ENCODE assay signal across 23 cellular contexts in the genomic region with DNA sequence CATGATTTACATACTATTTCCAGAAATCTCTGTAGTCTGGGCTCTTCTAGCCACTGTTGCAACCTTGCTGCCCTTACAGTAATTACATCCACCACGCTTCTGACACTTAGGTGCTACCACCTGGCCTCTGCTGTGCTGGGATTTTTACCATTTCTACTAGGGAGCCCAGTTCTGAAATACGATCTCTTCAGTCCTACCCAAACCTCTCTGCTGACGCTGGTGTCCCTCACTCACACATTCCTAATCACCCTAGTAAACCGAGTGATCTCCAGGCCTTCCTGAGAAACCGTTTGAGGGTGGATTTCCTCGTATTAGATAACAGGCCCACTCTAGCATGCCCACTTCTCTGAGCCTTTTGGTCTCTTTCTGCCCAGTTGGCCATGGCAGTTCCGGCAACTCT.
DNase-seq lines count a peak whose midpoint lies in the region; ATAC-seq, FAIRE-seq and TF ChIP-seq lines count a peak whose summit lies in the region.
"Had no signal": no experiment of that assay in that cellular context is flagged by ENCODE, and none has a peak within 500 bp of the region (broad histone marks: within the 10 kb centered on the region; RNA-seq: fewer than 3 reads in every experiment).

No MANE protein-coding gene starts in this region.

- DNase-seq in NCI-H2107 treated with DMSO at 0.1 percent for 48 hours (lab: John Stamatoyannopoulos, UW; ENCODE audit: unreplicated experiment), result peak; percentile 8
- DNase-seq in NCI-H2107 (lab: John Stamatoyannopoulos, UW), result no peak
- peak; percentile 35 for DNase-seq in ELF-1 (ENCODE audit: low read depth, low spot score)
- peak; percentile 32 for DNase-seq in endodermal cell
- DNase-seq in neuronal stem cell (ENCODE audit: low spot score), result no peak
- DNase-seq in HepG2 (ENCODE audit: low spot score), result no peak
- DNase-seq: Caco-2; CD4-positive, CD25-positive, alpha-beta regulatory T cell; CD8-positive, alpha-beta T cell; DMS79; EL; GF-D8; H7; HCEC 1CT had no signal

- H2BK15ac ChIP-seq in neuronal stem cell (ENCODE audit: low read length), result no peak overlapping the region

- H3K79me1 ChIP-seq in neuronal stem cell (ENCODE audit: low read depth, low read length), result no peaks in the 10 kb centered on the region

- H3K23ac ChIP-seq in neuronal stem cell (ENCODE audit: low read depth, low read length, poor library complexity), result no peak overlapping the region

- H3K27me3 Mint-ChIP-seq in endodermal cell (ENCODE audit: insufficient read depth), result peaks cover 6% of the 10 kb centered on the region
- H3K27me3 Mint-ChIP-seq: B cell had no signal

- H3K9me3 ChIP-seq in endodermal cell (ENCODE audit: control insufficient read depth, low read length) (no peaks in the 10 kb centered on the region), neuronal stem cell (replicated peaks in 1 of 2; ENCODE audit: control insufficient read depth in 2 of 2, insufficient read depth in 1 of 2, low read depth in 1 of 2, low read length in 2 of 2) (no peaks in the 10 kb centered on the region), HepG2 (ENCODE audit: low read length) (no peaks in the 10 kb centered on the region)
- H3K9me3 ChIP-seq: BLaER1, Caco-2 had no signal

- CTCF ChIA-PET in HepG2 (lab: Yijun Ruan, JAX; ENCODE audit: low intra/inter-chr PET ratio, low total read pairs), result no interaction called here

- in situ Hi-C loops in HepG2 (cut with HindIII; ENCODE audit: extremely low pct_ligation_motif_present, low pct_unique_long_range_greater_than_20kb), result no loop called here

- peaks cover 9% of the 10 kb centered on the region for H3K4me1 ChIP-seq in endodermal cell (ENCODE audit: control insufficient read depth, insufficient read depth, low read length)
- peaks cover 0 to 15% of the 10 kb centered on the region in 2 donors for H3K4me1 ChIP-seq in neuronal stem cell (ENCODE audit: control insufficient read depth in 2 of 2, insufficient read depth in 1 of 2, low read depth in 1 of 2, low read length in 2 of 2)
- H3K4me1 ChIP-seq in HepG2 (ENCODE audit: insufficient read depth, low read length), result no peaks in the 10 kb centered on the region
- H3K4me1 ChIP-seq: BLaER1, Caco-2 had no signal

- POLR2A ChIA-PET in HepG2 (lab: Yijun Ruan, JAX), result no interaction called here

- H3K9ac ChIP-seq in endodermal cell (ENCODE audit: extremely low read depth, low read length, poor library complexity, severe bottlenecking) (no peak overlapping the region), neuronal stem cell (ENCODE audit: low read depth, low read length, poor library complexity) (no peak overlapping the region), HepG2 (ENCODE audit: insufficient read depth, low read depth, low read length) (no peak overlapping the region)
- H3K9ac ChIP-seq: BLaER1 had no signal

- no peak for TF ChIP-seq RAD21 in HepG2 (CRISPR knock-in tag; IDR thresholded peaks at IDR 0.05)

- TF ChIP-seq CTCF in endodermal cell (conservative IDR thresholded peaks at IDR 0.05) (no peak), HepG2 (CRISPR knock-in tag; IDR thresholded peaks at IDR 0.05) (no peak)

- BruUV-seq in HepG2 (replicated peaks; lab: Mats Ljungman, UMichigan), result no TSS peak

- no peak overlapping the region for H4K91ac ChIP-seq in neuronal stem cell (ENCODE audit: low read depth, low read length, poor library complexity)

- H2BK12ac ChIP-seq in neuronal stem cell (ENCODE audit: low read length), result no peak overlapping the region

- TF ChIP-seq EP300 in HepG2 (IDR thresholded peaks at IDR 0.05; ENCODE audit: low read depth in 2 of 2, low read length in 2 of 2) (no peak), HepG2 (CRISPR knock-in tag; IDR thresholded peaks at IDR 0.05; ENCODE audit: borderline replicate concordance) (no peak)

- H3K27ac Mint-ChIP-seq in endodermal cell, result no peak overlapping the region
- H3K27ac Mint-ChIP-seq: B cell; CD4-positive, CD25-positive, alpha-beta regulatory T cell; CD8-positive, alpha-beta T cell had no signal

- H2AFZ ChIP-seq in neuronal stem cell (ENCODE audit: low read length) (no peak overlapping the region), HepG2 (ENCODE audit: low read length) (no peak overlapping the region)

- H3K4me2 ChIP-seq in neuronal stem cell (ENCODE audit: insufficient read depth, low read length, poor library complexity, severe bottlenecking), result no peak overlapping the region
- H3K4me2 ChIP-seq in HepG2 (ENCODE audit: low read depth, low read length), result no peak overlapping the region
- H3K4me2 ChIP-seq: BLaER1 had no signal

- no peak overlapping the region for H3K14ac ChIP-seq in neuronal stem cell (ENCODE audit: low read length)

- no peak for ATAC-seq in HepG2
- no peak for ATAC-seq in GM18868 (IDR thresholded peaks at IDR 0.05; ENCODE audit: unreplicated experiment)
- ATAC-seq: CD8-positive, alpha-beta T cell had no signal

- no peak overlapping the region for H3K4ac ChIP-seq in neuronal stem cell (ENCODE audit: low read length)

- H3K9me3 Mint-ChIP-seq in endodermal cell, result no peaks in the 10 kb centered on the region
- H3K9me3 Mint-ChIP-seq: CD8-positive, alpha-beta T cell had no signal

- no peaks in the 10 kb centered on the region for H3K36me3 Mint-ChIP-seq in endodermal cell (ENCODE audit: low read depth)
- H3K36me3 Mint-ChIP-seq: CD4-positive, CD25-positive, alpha-beta regulatory T cell; CD8-positive, alpha-beta T cell had no signal

- no peak for TF ChIP-seq POLR2A in HepG2 (IDR thresholded peaks at IDR 0.05; ENCODE audit: insufficient read depth in 1 of 2, low read depth in 2 of 2, low read length in 2 of 2)

- H4K20me1 ChIP-seq in HepG2 (ENCODE audit: insufficient read depth, low read length), result no peaks in the 10 kb centered on the region
- H4K20me1 ChIP-seq: BLaER1 had no signal

- H4K8ac ChIP-seq in neuronal stem cell (ENCODE audit: low read depth, low read length), result no peak overlapping the region

- H3K79me2 ChIP-seq in HepG2 (ENCODE audit: insufficient read depth, low read length), result no peaks in the 10 kb centered on the region

- intact Hi-C loops in HepG2 (cut with micrococcal nuclease; ENCODE audit: unreplicated experiment), result no loop called here

- H3K36me3 ChIP-seq in endodermal cell (ENCODE audit: control insufficient read depth, insufficient read depth, low read length) (no peaks in the 10 kb centered on the region), neuronal stem cell (replicated peaks in 1 of 2; ENCODE audit: control insufficient read depth in 2 of 2, insufficient read depth in 2 of 2, low read length in 2 of 2) (no peaks in the 10 kb centered on the region), HepG2 (replicated peaks in 1 of 2; ENCODE audit: control insufficient read depth in 1 of 2, insufficient read depth in 2 of 2, low read length in 2 of 2) (no peaks in the 10 kb centered on the region)
- H3K36me3 ChIP-seq: BLaER1 had no signal

- no peak overlapping the region for H2BK120ac ChIP-seq in neuronal stem cell (ENCODE audit: low read depth, low read length)

- H2AK5ac ChIP-seq in neuronal stem cell (ENCODE audit: low read depth, low read length), result no peak overlapping the region

- peak overlapping the region; percentile 29 for H3K18ac ChIP-seq in neuronal stem cell (ENCODE audit: low read length)

- peaks cover 36% of the 10 kb centered on the region for H3K4me1 Mint-ChIP-seq in endodermal cell
- H3K4me1 Mint-ChIP-seq: B cell; CD4-positive, CD25-positive, alpha-beta regulatory T cell had no signal

- no peak overlapping the region for H3K4me3 ChIP-seq in endodermal cell (ENCODE audit: low read length)
- no peak overlapping the region for H3K4me3 ChIP-seq in neuronal stem cell (ENCODE audit: low read length in 2 of 2)
- no peak overlapping the region for H3K4me3 ChIP-seq in HepG2 (replicated peaks in 1 of 3; ENCODE audit: insufficient read depth in 1 of 3, low read depth in 2 of 3, low read length in 3 of 3)
- H3K4me3 ChIP-seq: BLaER1 had no signal

- 88 to 91% methylated on average over 6 to 7 of the region's 7 CpGs for WGBS in endodermal cell (ENCODE audit: insufficient coverage in 1 of 2, insufficient read length in 1 of 2), 2 experiments
- no CpG with 5 or more reads among the region's 7 CpGs for WGBS in neuronal stem cell (ENCODE audit: extremely low coverage in 2 of 2, insufficient read length in 2 of 2, insufficient replicate concordance in 1 of 2), 2 donors
- WGBS in HepG2 (ENCODE audit: low lambda C conversion rate), result 2% methylated on average over 7 of the region's 7 CpGs

- no peak overlapping the region for H2BK5ac ChIP-seq in neuronal stem cell (ENCODE audit: low read length)

- FAIRE-seq in HepG2 (lab: Jason Lieb, UNC), result no peak
- FAIRE-seq: A204.1, GM12891, GM18507, H1 had no signal

- H3K4me3 Mint-ChIP-seq in endodermal cell, result no peak overlapping the region
- H3K4me3 Mint-ChIP-seq: B cell; CD4-positive, CD25-positive, alpha-beta regulatory T cell; CD8-positive, alpha-beta T cell had no signal

- H3K27me3 ChIP-seq in endodermal cell (ENCODE audit: control insufficient read depth, insufficient read depth, low read length, poor library complexity, severe bottlenecking) (no peaks in the 10 kb centered on the region), neuronal stem cell (ENCODE audit: control insufficient read depth in 3 of 3, insufficient read depth in 3 of 3, low read depth in 1 of 3, low read length in 3 of 3) (peaks cover 0 to 3% (median 0%) of the 10 kb centered on the region in 3 experiments), HepG2 (ENCODE audit: control insufficient read depth in 1 of 2, insufficient read depth in 2 of 2, low read length in 2 of 2) (peaks cover 0 to 13% of the 10 kb centered on the region in 2 experiments; a peak in 2 of 5 replicates)
- H3K27me3 ChIP-seq: BLaER1 had no signal

- H3K27ac ChIP-seq in endodermal cell (ENCODE audit: low read depth, low read length), result no peak overlapping the region
- no peak overlapping the region for H3K27ac ChIP-seq in neuronal stem cell (replicated peaks; ENCODE audit: low read length)
- no peak overlapping the region for H3K27ac ChIP-seq in HepG2 (ENCODE audit: extremely low read length, insufficient read depth, low read length)
- H3K27ac ChIP-seq: 22Rv1, BLaER1, C4-2B had no signal

Comparison
In these comparisons a context has a peak if more than half of its experiments do, and no peak if none do; other contexts are left out.
1. DNase-seq: peak in NCI-H2107 treated with DMSO at 0.1 percent for 48 hours (single experiment), ELF-1 (single experiment) and endodermal cell (single experiment); none in NCI-H2107 (single experiment), neuronal stem cell (single experiment) and HepG2 (single experiment).